In the genomic region with DNA sequence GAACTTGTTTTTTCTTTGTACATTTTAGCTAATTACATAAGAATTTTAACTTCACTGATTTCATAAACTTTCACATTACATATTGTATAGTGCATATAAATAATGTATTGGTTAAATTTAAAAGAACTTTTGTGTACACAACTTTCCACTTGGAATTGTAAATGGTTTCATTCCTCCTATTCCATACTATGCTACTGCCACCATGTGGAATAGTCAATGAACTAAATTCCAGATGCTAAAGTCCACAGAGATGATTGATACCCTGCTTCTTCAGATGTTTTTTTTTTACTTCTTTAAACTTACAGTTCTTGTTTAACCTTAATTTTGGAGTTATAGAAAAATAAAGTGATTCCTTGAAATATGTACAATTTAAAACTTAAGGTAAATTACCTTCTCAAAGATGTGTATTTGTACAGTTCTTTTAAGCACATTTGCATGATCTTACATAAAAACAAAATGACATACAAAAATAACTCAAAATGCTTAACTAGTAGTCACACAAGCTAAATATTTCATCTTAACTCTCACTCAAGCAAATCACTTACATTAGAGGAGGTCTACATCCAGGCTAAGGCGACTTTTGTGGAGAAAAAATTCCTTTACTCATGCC, we compare ENCODE assay signal across 8 cellular contexts.
DNase-seq lines count a peak whose midpoint lies in the region; ATAC-seq and TF ChIP-seq lines count a peak whose summit lies in the region.

No MANE protein-coding gene starts in this region.

- H3K9me3 ChIP-seq in upper lobe of left lung: no peaks in the 10 kb centered on the region

- H3K4me1 ChIP-seq in upper lobe of left lung: peaks cover 0 to 3% (median 0%) of the 10 kb centered on the region in 4 donors

- no peak for TF ChIP-seq EP300 in upper lobe of left lung (IDR thresholded peaks at IDR 0.05)

- TF ChIP-seq CTCF in VCaP (conservative IDR thresholded peaks at IDR 0.05): peak; percentile 86
- TF ChIP-seq CTCF in upper lobe of left lung (IDR thresholded peaks at IDR 0.05): peak in 3 of 6 experiments; percentile 17 to 39 (median 28)

- no peaks in the 10 kb centered on the region for H3K27me3 ChIP-seq in upper lobe of left lung

- H3K27ac ChIP-seq in VCaP: no peak overlapping the region
- H3K27ac ChIP-seq in upper lobe of left lung: no peak overlapping the region

- H3K36me3 ChIP-seq in upper lobe of left lung: no peaks in the 10 kb centered on the region

- ATAC-seq in HG02885 (IDR thresholded peaks at IDR 0.05; ENCODE audit: poor library complexity, unreplicated experiment): peak; percentile 49
- no peak for ATAC-seq in upper lobe of left lung (ENCODE audit: low FRiP score in 2 of 2)
- no peak for ATAC-seq in activated CD4-positive, CD25-positive, alpha-beta regulatory T cell treated with anti-CD3 and anti-CD28 coated beads, Interleukin-2, amount 50 U/mL, for 24 hours
- no peak for ATAC-seq in GM21786 (IDR thresholded peaks at IDR 0.05; ENCODE audit: unreplicated experiment)

- DNase-seq in Ammon's horn (ENCODE audit: low spot score): peak; percentile 39
- peak; percentile 34 for DNase-seq in kidney tubule cell (ENCODE audit: low spot score)
- no peak for DNase-seq in upper lobe of left lung
- DNase-seq in activated CD4-positive, alpha-beta T cell treated with anti-CD3 and anti-CD28 coated beads for 4 hours: no peak

- no peak overlapping the region for H3K4me3 ChIP-seq in upper lobe of left lung

- TF ChIP-seq POLR2A in upper lobe of left lung (IDR thresholded peaks at IDR 0.05): no peak

- 70 to 76% methylated on average over 1 of the region's 1 CpG for WGBS in upper lobe of left lung, 2 donors

Comparison
In these comparisons a context has a peak if more than half of its experiments do, and no peak if none do; other contexts are left out.
1. DNase-seq: peak in Ammon's horn (single experiment) and kidney tubule cell (single experiment); none in upper lobe of left lung (0 of 2) and activated CD4-positive, alpha-beta T cell treated with anti-CD3 and anti-CD28 coated beads for 4 hours (0 of 2).